In the genomic region with DNA sequence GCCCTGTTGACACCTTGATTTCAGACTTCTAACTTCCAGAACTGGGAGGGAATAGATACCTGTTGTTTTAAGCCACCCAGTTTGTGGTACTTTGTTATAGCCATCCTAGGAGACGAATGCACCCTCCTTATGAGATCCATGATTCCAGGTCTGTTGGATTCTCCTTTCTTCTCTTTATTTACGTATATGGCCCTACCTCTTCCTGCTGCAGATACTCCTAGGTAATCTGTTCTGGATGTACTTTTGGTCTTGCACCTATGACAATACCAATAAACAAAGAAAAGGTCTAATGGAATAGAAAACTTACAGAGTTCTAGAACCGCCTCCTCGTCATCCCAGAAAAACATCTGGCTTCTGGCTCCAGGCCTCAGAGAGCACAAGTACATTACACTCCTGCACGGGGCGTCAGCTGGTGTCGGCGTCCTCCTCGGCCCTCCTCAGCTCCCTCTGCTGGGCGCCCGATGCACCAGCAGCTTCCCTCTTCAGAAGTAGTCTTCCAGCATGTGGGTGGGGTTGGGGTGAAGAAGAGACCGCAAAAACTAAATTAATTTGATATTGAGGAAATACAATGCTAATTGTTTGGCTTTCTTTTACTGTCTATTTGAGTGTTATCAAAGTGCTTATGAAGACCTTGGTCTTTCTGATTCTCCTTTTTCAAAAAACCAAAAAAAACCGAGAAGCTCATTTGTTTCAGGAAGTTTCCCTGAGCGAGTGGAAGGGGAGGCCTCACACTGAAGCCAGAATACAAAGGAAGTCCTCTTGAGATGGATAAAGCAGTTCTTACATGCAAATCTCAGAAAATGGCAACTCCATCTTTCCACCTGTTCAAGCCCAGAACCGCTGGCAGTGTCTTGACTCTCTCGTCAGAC, we compare ENCODE assay signal across 8 cellular contexts. TPM values are rescaled to one million over a fixed set of nuclear protein-coding genes. Genes with fewer than 3 reads are reported as not detected.
A peak's percentile ranks its signal among the peaks of the same experiment; 100 is the strongest.
DNase-seq lines count a peak whose midpoint lies in the region; ATAC-seq and TF ChIP-seq lines count a peak whose summit lies in the region.

No MANE protein-coding gene starts in this region.

- H3K27ac ChIP-seq in upper lobe of right lung = no peak overlapping the region

- TF ChIP-seq CTCF in upper lobe of right lung (IDR thresholded peaks at IDR 0.05) = peak; percentile 98

- DNase-seq in Caki2 (ENCODE audit: low read depth) (peak; percentile 67), HUDEP-2 (lab: John Stamatoyannopoulos, UW; ENCODE audit: unreplicated experiment in 76 of 76) (peak in 60 of 76 experiments; percentile 6 to 82 (median 50)), SHP77 (lab: John Stamatoyannopoulos, UW) (peak; percentile 22 to 55), foreskin melanocyte (peak; percentile 62), pons (ENCODE audit: low spot score) (peak; percentile 70), upper lobe of right lung (peak; percentile 91)
- peak; percentile 65 for DNase-seq in activated T-helper 2 cell treated with anti-CD3 and anti-CD28 coated beads, Interferon-gamma antibody, Interleukin-2, Interleukin-4, amounts not matched to agents 10 μg/mL and 5 μg/mL and 100 μg/mL, durations not matched to agents 14 hours and 24 hours and 36 hours (ENCODE audit: low spot score)

- intact Hi-C loops in activated T-helper 2 cell treated with anti-CD3 and anti-CD28 coated beads, Interferon-gamma antibody, Interleukin-2, Interleukin-4, amounts not matched to agents 10 μg/mL and 5 μg/mL and 100 μg/mL, durations not matched to agents 14 hours and 24 hours and 36 hours (cut with micrococcal nuclease) = loop anchor here (1.0 to 10.0 kb wide), 2 partner anchors 439 to 536 kb away; partner anchors contain the start of gene GMPR
- intact Hi-C loops in upper lobe of right lung (cut with DNase I) = no loop called here

- H3K4me3 Mint-ChIP-seq in activated T-helper 2 cell treated with anti-CD3 and anti-CD28 coated beads, Interferon-gamma antibody, Interleukin-2, Interleukin-4, amounts not matched to agents 10 μg/mL and 5 μg/mL and 100 μg/mL, durations not matched to agents 14 hours and 24 hours and 36 hours (ENCODE audit: low read depth) = no peak overlapping the region

- H3K9me3 Mint-ChIP-seq in activated T-helper 2 cell treated with anti-CD3 and anti-CD28 coated beads, Interferon-gamma antibody, Interleukin-2, Interleukin-4, amounts not matched to agents 10 μg/mL and 5 μg/mL and 100 μg/mL, durations not matched to agents 14 hours and 24 hours and 36 hours = no peaks in the 10 kb centered on the region

- H3K27me3 Mint-ChIP-seq in activated T-helper 2 cell treated with anti-CD3 and anti-CD28 coated beads, Interferon-gamma antibody, Interleukin-2, Interleukin-4, amounts not matched to agents 10 μg/mL and 5 μg/mL and 100 μg/mL, durations not matched to agents 14 hours and 24 hours and 36 hours (ENCODE audit: low read depth) = peaks cover 2% of the 10 kb centered on the region

- H3K27ac Mint-ChIP-seq in activated T-helper 2 cell treated with anti-CD3 and anti-CD28 coated beads, Interferon-gamma antibody, Interleukin-2, Interleukin-4, amounts not matched to agents 10 μg/mL and 5 μg/mL and 100 μg/mL, durations not matched to agents 14 hours and 24 hours and 36 hours = no peak overlapping the region

- no peaks in the 10 kb centered on the region for H3K27me3 ChIP-seq in upper lobe of right lung

- peaks cover 32% of the 10 kb centered on the region for H3K4me1 ChIP-seq in upper lobe of right lung

- H3K36me3 Mint-ChIP-seq in activated T-helper 2 cell treated with anti-CD3 and anti-CD28 coated beads, Interferon-gamma antibody, Interleukin-2, Interleukin-4, amounts not matched to agents 10 μg/mL and 5 μg/mL and 100 μg/mL, durations not matched to agents 14 hours and 24 hours and 36 hours (ENCODE audit: low read depth) = peaks cover 16% of the 10 kb centered on the region

- no peak overlapping the region for H3K4me3 ChIP-seq in upper lobe of right lung

- H3K9me3 ChIP-seq in upper lobe of right lung = no peaks in the 10 kb centered on the region

- H3K4me1 Mint-ChIP-seq in activated T-helper 2 cell treated with anti-CD3 and anti-CD28 coated beads, Interferon-gamma antibody, Interleukin-2, Interleukin-4, amounts not matched to agents 10 μg/mL and 5 μg/mL and 100 μg/mL, durations not matched to agents 14 hours and 24 hours and 36 hours (ENCODE audit: low read depth) = peaks cover 46% of the 10 kb centered on the region

- no peaks in the 10 kb centered on the region for H3K36me3 ChIP-seq in upper lobe of right lung

- ATAC-seq in GM21360 (IDR thresholded peaks at IDR 0.05; ENCODE audit: unreplicated experiment) (peak; percentile 90), upper lobe of right lung (peak; percentile 97)

- in situ Hi-C loops in Caki2 (cut with HindIII; ENCODE audit: low pct_unique_long_range_greater_than_20kb, low sequenced_read_pairs) = no loop called here

RNA-seq across cellular contexts. Expression of gene ATXN1, which starts 9.7 kb away (rescaled TPM):
- total RNA-seq in Caki2 (2014; rRNA removed; shearing (Covaris generic); ENCODE audit: low replicate concordance) = 18.7 and 23.8 TPM in 2 replicates
- total RNA-seq in activated T-helper 2 cell treated with anti-CD3 and anti-CD28 coated beads, Interferon-gamma antibody, Interleukin-2, Interleukin-4, amounts not matched to agents 10 μg/mL and 5 μg/mL and 100 μg/mL, durations not matched to agents 14 hours and 24 hours and 36 hours = 66.5 and 69.1 TPM in 2 replicates
- 71.2 TPM for total RNA-seq in upper lobe of right lung

Comparison
In these comparisons a context has a peak if more than half of its experiments do, and no peak if none do; other contexts are left out.
1. DNase-seq: peak in every context shown above with its lines; median percentile 91 in upper lobe of right lung; 70 in pons; 67 in Caki2; 65 in activated T-helper 2 cell treated with anti-CD3 and anti-CD28 coated beads, Interferon-gamma antibody, Interleukin-2, Interleukin-4, amounts not matched to agents 10 μg/mL and 5 μg/mL and 100 μg/mL, durations not matched to agents 14 hours and 24 hours and 36 hours; 62 in foreskin melanocyte; 50 in HUDEP-2; 38 in SHP77.